In the genomic region with DNA sequence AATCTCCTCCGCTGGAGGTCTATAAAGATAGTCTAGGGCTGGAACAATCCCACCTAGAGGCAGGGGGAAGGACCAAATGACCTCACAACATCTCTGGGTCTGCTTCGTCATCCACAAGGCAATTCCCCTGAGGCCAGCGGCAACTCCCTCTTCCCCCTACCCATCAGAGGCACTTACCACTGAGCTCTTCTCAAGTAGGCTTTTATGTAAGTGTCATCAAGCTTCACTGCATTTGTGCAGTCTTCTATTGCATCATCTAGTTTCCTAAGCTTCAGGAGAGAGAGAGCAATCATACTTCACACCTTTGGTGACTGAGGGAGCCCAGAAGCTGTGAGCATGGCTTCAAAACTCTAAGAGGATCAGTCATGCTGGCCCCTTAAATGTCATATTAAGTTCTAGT, we compare ENCODE assay signal across 16 cellular contexts. TPM values are rescaled to one million over a fixed set of nuclear protein-coding genes. Genes with fewer than 3 reads are reported as not detected.
DNase-seq lines count a peak whose midpoint lies in the region; ATAC-seq, FAIRE-seq and TF ChIP-seq lines count a peak whose summit lies in the region.
"Had no signal": no experiment of that assay in that cellular context is flagged by ENCODE, and none has a peak within 500 bp of the region (broad histone marks: within the 10 kb centered on the region; RNA-seq: fewer than 3 reads in every experiment).

No MANE protein-coding gene starts in this region.

- H3K36me3 Mint-ChIP-seq in activated naive CD8-positive, alpha-beta T cell treated with anti-CD3 and anti-CD28 coated beads, Interleukin-2, amount 50 U/mL, for 24 hours (ENCODE audit: low read depth): peaks cover 64% of the 10 kb centered on the region
- peaks cover 40% of the 10 kb centered on the region for H3K36me3 Mint-ChIP-seq in natural killer cell treated with Interleukin-12 subunit alpha and Interleukin-12 subunit beta and Interleukin-15 and Interleukin-18, amount 100 ng/mL, for 72 hours

- no peaks in the 10 kb centered on the region for H3K27me3 Mint-ChIP-seq in activated naive CD8-positive, alpha-beta T cell treated with anti-CD3 and anti-CD28 coated beads, Interleukin-2, amount 50 U/mL, for 24 hours
- no peaks in the 10 kb centered on the region for H3K27me3 Mint-ChIP-seq in natural killer cell treated with Interleukin-12 subunit alpha and Interleukin-12 subunit beta and Interleukin-15 and Interleukin-18, amount 100 ng/mL, for 72 hours
- H3K27me3 Mint-ChIP-seq: T-helper 17 cell had no signal

- no peak for DNase-seq in activated CD4-positive, CD25-positive, alpha-beta regulatory T cell (lab: John Stamatoyannopoulos, UW)
- DNase-seq in NB4 (ENCODE audit: low read depth) (peak; percentile 93), small intestine (no peak), SJCRH30 (no peak), occipital lobe (lab: John Stamatoyannopoulos, UW) (no peak)
- no peak for DNase-seq in activated naive CD8-positive, alpha-beta T cell treated with anti-CD3 and anti-CD28 coated beads, Interleukin-2, amount 50 U/mL, for 24 hours
- no peak for DNase-seq in natural killer cell treated with Interleukin-12 subunit alpha and Interleukin-12 subunit beta and Interleukin-15 and Interleukin-18, amount 100 ng/mL, for 72 hours (ENCODE audit: low spot score)
- DNase-seq: activated gamma-delta T cell, KBM-7, NCI-H1417 treated with DMSO at 0.1 percent for 48 hours, T-helper 17 cell, transverse colon had no signal

- FAIRE-seq in small intestine (lab: Jason Lieb, UNC): no peak
- FAIRE-seq: A549, GM12892 had no signal

- H3K4me1 ChIP-seq in small intestine (ENCODE audit: control insufficient read depth in 2 of 2, insufficient read depth in 1 of 2, low read depth in 1 of 2, low read length in 1 of 2): peaks cover 0 to 2% of the 10 kb centered on the region in 2 donors
- H3K4me1 ChIP-seq in SJCRH30: peaks cover 16% of the 10 kb centered on the region

- 84 to 100% (median 85%) methylated on average over 3 of the region's 3 CpGs for WGBS in small intestine, 3 donors

- ATAC-seq in activated CD4-positive, CD25-positive, alpha-beta regulatory T cell treated with anti-CD3 and anti-CD28 coated beads, Interleukin-2, amount 50 U/mL, for 24 hours: peak; percentile 60 to 75
- peak; percentile 93 for ATAC-seq in activated naive CD8-positive, alpha-beta T cell treated with anti-CD3 and anti-CD28 coated beads, Interleukin-2, amount 50 U/mL, for 24 hours
- peak; percentile 90 to 91 for ATAC-seq in natural killer cell treated with Interleukin-12 subunit alpha and Interleukin-12 subunit beta and Interleukin-15 and Interleukin-18, amount 100 ng/mL, for 72 hours
- ATAC-seq: A549, T-helper 17 cell had no signal

- no peak for TF ChIP-seq CTCF in NB4 (IDR thresholded peaks at IDR 0.05; ENCODE audit: low read depth, low read length)

- peaks cover 19% of the 10 kb centered on the region for H3K4me1 Mint-ChIP-seq in activated naive CD8-positive, alpha-beta T cell treated with anti-CD3 and anti-CD28 coated beads, Interleukin-2, amount 50 U/mL, for 24 hours
- H3K4me1 Mint-ChIP-seq in natural killer cell treated with Interleukin-12 subunit alpha and Interleukin-12 subunit beta and Interleukin-15 and Interleukin-18, amount 100 ng/mL, for 72 hours (ENCODE audit: low read depth in 2 of 2): peaks cover 20 to 22% of the 10 kb centered on the region in 2 donors

- H3K4me3 ChIP-seq in NB4 (ENCODE audit: low read depth, low read length): no peak overlapping the region
- no peak overlapping the region for H3K4me3 ChIP-seq in small intestine (ENCODE audit: low read depth in 1 of 2, low read length in 2 of 2)
- H3K4me3 ChIP-seq in SJCRH30: no peak overlapping the region
- H3K4me3 ChIP-seq: A549, transverse colon had no signal

- peak overlapping the region; percentile 83 for H3K27ac Mint-ChIP-seq in activated naive CD8-positive, alpha-beta T cell treated with anti-CD3 and anti-CD28 coated beads, Interleukin-2, amount 50 U/mL, for 24 hours
- H3K27ac Mint-ChIP-seq in natural killer cell treated with Interleukin-12 subunit alpha and Interleukin-12 subunit beta and Interleukin-15 and Interleukin-18, amount 100 ng/mL, for 72 hours: peak overlapping the region; percentile 74 to 91
- H3K27ac Mint-ChIP-seq: T-helper 17 cell had no signal

- no peak overlapping the region for H3K4me3 Mint-ChIP-seq in activated naive CD8-positive, alpha-beta T cell treated with anti-CD3 and anti-CD28 coated beads, Interleukin-2, amount 50 U/mL, for 24 hours
- H3K4me3 Mint-ChIP-seq in natural killer cell treated with Interleukin-12 subunit alpha and Interleukin-12 subunit beta and Interleukin-15 and Interleukin-18, amount 100 ng/mL, for 72 hours: peak overlapping the region; percentile 11

- no peak for TF ChIP-seq POLR2A in NB4 (IDR thresholded peaks at IDR 0.05; ENCODE audit: extremely low read depth, insufficient read length)

- no peaks in the 10 kb centered on the region for H3K9me3 Mint-ChIP-seq in activated naive CD8-positive, alpha-beta T cell treated with anti-CD3 and anti-CD28 coated beads, Interleukin-2, amount 50 U/mL, for 24 hours
- H3K9me3 Mint-ChIP-seq in natural killer cell treated with Interleukin-12 subunit alpha and Interleukin-12 subunit beta and Interleukin-15 and Interleukin-18, amount 100 ng/mL, for 72 hours: no peaks in the 10 kb centered on the region

- H3K27ac ChIP-seq in small intestine (ENCODE audit: low read depth in 1 of 2, low read length in 1 of 2) (no peak overlapping the region), SJCRH30 (no peak overlapping the region)
- H3K27ac ChIP-seq: RWPE1, transverse colon had no signal

- no peaks in the 10 kb centered on the region for H3K9me3 ChIP-seq in small intestine (ENCODE audit: control insufficient read depth, low read depth)
- H3K9me3 ChIP-seq in SJCRH30 (replicated peaks): no peaks in the 10 kb centered on the region
- H3K9me3 ChIP-seq: A549, transverse colon had no signal

- H3K36me3 ChIP-seq in small intestine (ENCODE audit: control insufficient read depth in 2 of 2, insufficient read depth in 2 of 2, low read length in 2 of 2) (peaks cover 17 to 22% of the 10 kb centered on the region in 2 donors), SJCRH30 (peaks cover 81% of the 10 kb centered on the region)

- H3K27me3 ChIP-seq in small intestine (ENCODE audit: control insufficient read depth in 2 of 2, insufficient read depth in 2 of 2, low read length in 2 of 2) (no peaks in the 10 kb centered on the region), SJCRH30 (no peaks in the 10 kb centered on the region)
- H3K27me3 ChIP-seq: transverse colon had no signal

RNA-seq across cellular contexts. Expression of gene CNP, which starts 21.0 kb away (rescaled TPM):
- 10 to 100 TPM; 55.6 to 81.9 TPM for total RNA-seq in natural killer cell treated with Interleukin-12 subunit alpha and Interleukin-12 subunit beta and Interleukin-15 and Interleukin-18, amount 100 ng/mL, for 72 hours
- 10 to 100 TPM; 13.2 to 37.4 (median 19.5) TPM for polyA plus RNA-seq in small intestine
- total RNA-seq in SJCRH30 (2014; rRNA removed; shearing (Covaris generic)): 101 and 105 TPM in 2 replicates
- 40.7 TPM for total RNA-seq in occipital lobe

RNA-seq across cellular contexts. Expression of gene DNAJC7, which starts 29.6 kb away (rescaled TPM):
- 100 to 1,000 TPM; 119 to 137 TPM for total RNA-seq in natural killer cell treated with Interleukin-12 subunit alpha and Interleukin-12 subunit beta and Interleukin-15 and Interleukin-18, amount 100 ng/mL, for 72 hours
- 10 to 100 TPM; 70.0 to 79.4 (median 70.0) TPM for polyA plus RNA-seq in small intestine
- total RNA-seq in SJCRH30 (2014; rRNA removed; shearing (Covaris generic)): 103 and 104 TPM in 2 replicates
- total RNA-seq in occipital lobe: 78.0 TPM

RNA-seq across cellular contexts. Expression of gene NKIRAS2, which starts 32.2 kb away (rescaled TPM):
- 10 to 100 TPM; 27.8 to 28.7 TPM for total RNA-seq in natural killer cell treated with Interleukin-12 subunit alpha and Interleukin-12 subunit beta and Interleukin-15 and Interleukin-18, amount 100 ng/mL, for 72 hours
- 10 to 100 TPM; 21.1 to 28.9 (median 23.3) TPM for polyA plus RNA-seq in small intestine
- 80.3 and 81.6 TPM in 2 replicates for total RNA-seq in SJCRH30 (2014; rRNA removed; shearing (Covaris generic))
- total RNA-seq in occipital lobe: 31.5 TPM

RNA-seq across cellular contexts. Expression of gene ODAD4, which starts 57.2 kb away (rescaled TPM):
- total RNA-seq in natural killer cell treated with Interleukin-12 subunit alpha and Interleukin-12 subunit beta and Interleukin-15 and Interleukin-18, amount 100 ng/mL, for 72 hours: 1 to 10 TPM in 1 of 2 donors, under 1 TPM in 1; 0.12 to 1.0 TPM
- under 1 TPM in 1 of 3 donors, not detected in 2; 0.28 TPM for polyA plus RNA-seq in small intestine
- 0.15 and 0.24 TPM in 2 replicates for total RNA-seq in SJCRH30 (2014; rRNA removed; shearing (Covaris generic))
- 1.6 TPM for total RNA-seq in occipital lobe
